ENCODE assay signal across 40 cellular contexts in genomic region chr11:59941091-59941490, GRCh38. TPM values are rescaled to one million over a fixed set of nuclear protein-coding genes. Genes with fewer than 3 reads are reported as not detected.
"Had no signal": no experiment of that assay in that cellular context is flagged by ENCODE, and none has a peak within 500 bp of the region (broad histone marks: within the 10 kb centered on the region; RNA-seq: fewer than 3 reads in every experiment).

No MANE protein-coding gene starts in this region.

- H3K4me1 ChIP-seq: adrenal gland, ascending aorta, body of pancreas, breast epithelium had no signal

- H3K27me3 ChIP-seq: ascending aorta, body of pancreas, brain microvascular endothelial cell, breast epithelium, cardiac muscle cell had no signal

- H3K36me3 ChIP-seq: adrenal gland, ascending aorta, brain microvascular endothelial cell, breast epithelium, cardiac muscle cell had no signal

- H3K4me3 ChIP-seq: adrenal gland, ascending aorta, body of pancreas, breast epithelium, cardiac muscle cell had no signal

- H3K9me3 ChIP-seq: adrenal gland, ascending aorta, body of pancreas, breast epithelium had no signal

- DNase-seq: activated effector memory CD4-positive, alpha-beta T cell treated with anti-CD3 and anti-CD28 coated beads, Interleukin-2, amount 50 U/mL, for 16 hours; activated effector memory CD4-positive, alpha-beta T cell treated with Interleukin-2 at 50 U/mL for 16 hours; activated gamma-delta T cell; activated gamma-delta T cell treated with Interleukin-2 at 50 U/mL for 16 hours; activated naive CD4-positive, alpha-beta T cell; activated naive CD4-positive, alpha-beta T cell treated with anti-CD3 and anti-CD28 coated beads for 36 hours; activated naive CD4-positive, alpha-beta T cell treated with anti-CD3 and anti-CD28 coated beads, Interleukin-2, amount 10 ng/mL, durations not matched to agents 7 days and 5 days; activated naive CD4-positive, alpha-beta T cell treated with anti-CD3 and anti-CD28 coated beads, Interleukin-2, amount 50 U/mL, for 16 hours; activated naive CD4-positive, alpha-beta T cell treated with Interleukin-2 at 50 U/mL for 16 hours; activated naive CD8-positive, alpha-beta T cell treated with anti-CD3 and anti-CD28 coated beads for 36 hours; activated naive CD8-positive, alpha-beta T cell treated with anti-CD3 and anti-CD28 coated beads, Interleukin-2, amount 10 ng/mL, durations not matched to agents 7 days and 5 days; activated naive CD8-positive, alpha-beta T cell treated with anti-CD3 and anti-CD28 coated beads, Interleukin-2, amount 50 U/mL, for 24 hours; activated T-cell treated with anti-CD3 and anti-CD28 coated beads, Interleukin-2, amount 50 U/mL, for 1 hour; activated T-cell treated with anti-CD3 and anti-CD28 coated beads, Interleukin-2, amount 50 U/mL, for 24 hours; activated T-cell treated with anti-CD3 and anti-CD28 coated beads, Interleukin-2, amount 50 U/mL, for 4 hours; activated T-cell treated with anti-CD3 and anti-CD28 coated beads, Interleukin-2, amount 50 U/mL, for 48 hours; activated T-cell treated with anti-CD3 and anti-CD28 coated beads, Interleukin-2, amount 50 U/mL, for 72 hours; adrenal gland; amniotic stem cell; amygdala; anterior cingulate cortex; aorta; body of pancreas; brain microvascular endothelial cell; caudate nucleus; central memory CD4-positive, alpha-beta T cell; cerebellar nuclear complex had no signal

- FAIRE-seq: astrocyte, bronchial epithelial cell had no signal

- ATAC-seq: activated naive CD4-positive, alpha-beta T cell treated with anti-CD3 and anti-CD28 coated beads, Interleukin-2, amount 50 U/mL, for 72 hours; activated naive CD8-positive, alpha-beta T cell treated with anti-CD3 and anti-CD28 coated beads, Interleukin-2, amount 50 U/mL, for 24 hours; activated T-cell treated with anti-CD3 and anti-CD28 coated beads, Interleukin-2, amount 50 U/mL, for 4 hours; activated T-cell treated with anti-CD3 and anti-CD28 coated beads, Interleukin-2, amount 50 U/mL, for 72 hours; activated T-helper 17 cell treated with anti-CD3 and anti-CD28 coated beads, Interleukin-2, amount 50 U/mL, for 72 hours; body of pancreas had no signal

- H3K27ac ChIP-seq: adrenal gland, ascending aorta, body of pancreas, brain microvascular endothelial cell, breast epithelium, cardiac muscle cell had no signal

RNA-seq across cellular contexts. Expression of gene OOSP1, which starts 2.9 kb away (rescaled TPM):
- total RNA-seq: activated naive CD4-positive, alpha-beta T cell treated with anti-CD3 and anti-CD28 coated beads for 36 hours; activated naive CD4-positive, alpha-beta T cell treated with anti-CD3 and anti-CD28 coated beads, Interleukin-2, amount 50 U/mL, for 72 hours; activated naive CD8-positive, alpha-beta T cell treated with anti-CD3 and anti-CD28 coated beads for 36 hours; activated naive CD8-positive, alpha-beta T cell treated with anti-CD3 and anti-CD28 coated beads, Interleukin-2, amount 10 ng/mL, durations not matched to agents 7 days and 5 days; activated T-cell treated with anti-CD3 and anti-CD28 coated beads, Interleukin-2, amount 50 U/mL, for 4 hours; activated T-cell treated with anti-CD3 and anti-CD28 coated beads, Interleukin-2, amount 50 U/mL, for 72 hours; activated T-helper 1 cell treated with anti-CD3 and anti-CD28 coated beads, Interleukin-12 subunit alpha, Interleukin-12 subunit beta, Interleukin-2, Interleukin-4 antibody, amounts not matched to agents 30 ng/mL and 10 ng/mL and 1 ng/mL, durations not matched to agents 14 hours and 24 hours and 36 hours; activated T-helper 17 cell treated with anti-CD3 and anti-CD28 coated beads, Interleukin-2, amount 50 U/mL, for 72 hours; activated T-helper 2 cell treated with anti-CD3 and anti-CD28 coated beads, Interferon-gamma antibody, Interleukin-2, Interleukin-4, amounts not matched to agents 10 μg/mL and 5 μg/mL and 100 μg/mL, durations not matched to agents 14 hours and 24 hours and 36 hours; adrenal gland; aorta; ascending aorta; astrocyte; body of pancreas; breast epithelium; bronchial epithelial cell; cardiac septum; cerebellum; chondrocyte had no signal
- polyA plus RNA-seq: adipose tissue, adrenal gland, aorta had no signal

RNA-seq across cellular contexts. Expression of gene OOSP4A, which starts 22.7 kb away (rescaled TPM):
- total RNA-seq: activated naive CD4-positive, alpha-beta T cell treated with anti-CD3 and anti-CD28 coated beads for 36 hours; activated naive CD4-positive, alpha-beta T cell treated with anti-CD3 and anti-CD28 coated beads, Interleukin-2, amount 50 U/mL, for 72 hours; activated naive CD8-positive, alpha-beta T cell treated with anti-CD3 and anti-CD28 coated beads for 36 hours; activated naive CD8-positive, alpha-beta T cell treated with anti-CD3 and anti-CD28 coated beads, Interleukin-2, amount 10 ng/mL, durations not matched to agents 7 days and 5 days; activated T-cell treated with anti-CD3 and anti-CD28 coated beads, Interleukin-2, amount 50 U/mL, for 4 hours; activated T-cell treated with anti-CD3 and anti-CD28 coated beads, Interleukin-2, amount 50 U/mL, for 72 hours; activated T-helper 1 cell treated with anti-CD3 and anti-CD28 coated beads, Interleukin-12 subunit alpha, Interleukin-12 subunit beta, Interleukin-2, Interleukin-4 antibody, amounts not matched to agents 30 ng/mL and 10 ng/mL and 1 ng/mL, durations not matched to agents 14 hours and 24 hours and 36 hours; activated T-helper 17 cell treated with anti-CD3 and anti-CD28 coated beads, Interleukin-2, amount 50 U/mL, for 72 hours; activated T-helper 2 cell treated with anti-CD3 and anti-CD28 coated beads, Interferon-gamma antibody, Interleukin-2, Interleukin-4, amounts not matched to agents 10 μg/mL and 5 μg/mL and 100 μg/mL, durations not matched to agents 14 hours and 24 hours and 36 hours; adrenal gland; aorta; ascending aorta; astrocyte; body of pancreas; breast epithelium; bronchial epithelial cell; cardiac muscle cell; cardiac septum; cerebellum; chondrocyte had no signal
- polyA plus RNA-seq: adipose tissue, adrenal gland, aorta, cardiac muscle cell had no signal
